In genomic region chrX:18574591-18574990, GRCh38 we compare ENCODE assay signal across 10 cellular contexts.
DNase-seq lines count a peak whose midpoint lies in the region; ATAC-seq lines count a peak whose summit lies in the region.
"Had no signal": no experiment of that assay in that cellular context is flagged by ENCODE, and none has a peak within 500 bp of the region (broad histone marks: within the 10 kb centered on the region; RNA-seq: fewer than 3 reads in every experiment).

No MANE protein-coding gene starts in this region.

- ATAC-seq in GM19035 (IDR thresholded peaks at IDR 0.05; ENCODE audit: unreplicated experiment) (no peak), GM21447 (IDR thresholded peaks at IDR 0.05; ENCODE audit: unreplicated experiment) (no peak), HG03280 (IDR thresholded peaks at IDR 0.05; ENCODE audit: unreplicated experiment) (no peak)

- DNase-seq in AG20443 (ENCODE audit: low spot score) = peak; percentile 65
- DNase-seq in M059J (ENCODE audit: low read depth) = peak; percentile 72
- peak; percentile 63 for DNase-seq in dermis blood vessel endothelial cell
- DNase-seq in mucosa of gallbladder (ENCODE audit: low spot score) = peak; percentile 12
- DNase-seq in cortex of kidney (lab: John Stamatoyannopoulos, UW) = no peak
- DNase-seq: CD4-positive, CD25-positive, alpha-beta regulatory T cell; T-helper 9 cell had no signal
